In the genomic region with DNA sequence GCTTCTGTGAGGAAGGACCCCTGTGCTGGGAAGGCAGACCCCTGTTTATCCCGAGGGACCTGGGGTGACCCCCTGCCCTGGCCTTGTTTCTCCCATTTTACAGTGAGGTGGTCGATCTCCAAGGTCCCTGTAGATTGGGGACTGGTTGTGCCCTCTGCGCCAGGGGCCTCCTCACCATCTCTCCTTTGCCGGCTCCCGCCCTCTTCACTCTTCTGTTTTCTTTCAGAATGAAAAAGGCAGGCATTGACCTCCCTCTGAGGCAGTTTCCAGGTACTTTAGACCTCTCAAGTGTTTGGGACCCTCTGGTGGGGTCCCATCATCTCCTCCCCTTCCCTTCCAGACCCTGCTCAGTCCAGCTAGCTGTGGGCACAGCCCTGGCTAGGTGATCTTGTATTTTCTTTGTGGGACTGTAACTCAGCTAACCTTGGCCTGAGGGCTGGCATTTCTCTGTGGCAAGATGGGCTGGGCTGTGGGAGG, we compare ENCODE assay signal across 9 cellular contexts. TPM values are rescaled to one million over a fixed set of nuclear protein-coding genes. Genes with fewer than 3 reads are reported as not detected.
DNase-seq lines count a peak whose midpoint lies in the region; ATAC-seq and TF ChIP-seq lines count a peak whose summit lies in the region.
"Had no signal": no experiment of that assay in that cellular context is flagged by ENCODE, and none has a peak within 500 bp of the region (broad histone marks: within the 10 kb centered on the region; RNA-seq: fewer than 3 reads in every experiment).

No MANE protein-coding gene starts in this region.

- TF ChIP-seq CTCF in HFFc6 (IDR thresholded peaks at IDR 0.05), result no peak

- peak overlapping the region; percentile 90 for H3K4me3 ChIP-seq in iPS-18a (ENCODE audit: low read length)

- peak overlapping the region; percentile 81 for H3K9ac ChIP-seq in iPS-18a (ENCODE audit: low read length)

- no peaks in the 10 kb centered on the region for H3K27me3 ChIP-seq in iPS-18a (ENCODE audit: control insufficient read depth, insufficient read depth, low read length)

- H3K27ac ChIP-seq in iPS-18a (ENCODE audit: low read length), result peak overlapping the region; percentile 90

- peaks cover 33% of the 10 kb centered on the region for H3K36me3 ChIP-seq in iPS-18a (ENCODE audit: control insufficient read depth, low read depth, low read length)

- no peak for ATAC-seq in stimulated activated effector memory CD8-positive, alpha-beta T cell treated with anti-CD3 and anti-CD28 coated beads, Interleukin-12 subunit alpha, Interleukin-12 subunit beta, amount 100 ng/mL, for 72 hours
- ATAC-seq in GM19463 (IDR thresholded peaks at IDR 0.05; ENCODE audit: unreplicated experiment), result no peak

- H3K9me3 ChIP-seq in iPS-18a (ENCODE audit: control insufficient read depth, low read depth, low read length), result no peaks in the 10 kb centered on the region

- no peak for DNase-seq in HFFc6
- DNase-seq in activated naive CD8-positive, alpha-beta T cell treated with anti-CD3 and anti-CD28 coated beads for 36 hours, result no peak
- no peak for DNase-seq in stimulated activated effector memory CD8-positive, alpha-beta T cell treated with anti-CD3 and anti-CD28 coated beads, Interleukin-12 subunit alpha, Interleukin-12 subunit beta, amount 100 ng/mL, for 72 hours (ENCODE audit: low spot score in 2 of 2)
- DNase-seq in activated effector memory CD4-positive, alpha-beta T cell treated with Interleukin-2 at 50 U/mL for 16 hours, result no peak
- DNase-seq in HCEC 1CT, result no peak
- no peak for DNase-seq in activated CD4-positive, CD25-positive, alpha-beta regulatory T cell (lab: John Stamatoyannopoulos, UW)
- DNase-seq: SHP77 treated with DMSO at 0.1 percent for 48 hours had no signal

- peaks cover 47% of the 10 kb centered on the region for H3K36me3 Mint-ChIP-seq in HFFc6 (ENCODE audit: low read depth)
- H3K36me3 Mint-ChIP-seq in activated naive CD8-positive, alpha-beta T cell treated with anti-CD3 and anti-CD28 coated beads for 36 hours, result no peaks in the 10 kb centered on the region
- peaks cover 15% of the 10 kb centered on the region for H3K36me3 Mint-ChIP-seq in stimulated activated effector memory CD8-positive, alpha-beta T cell treated with anti-CD3 and anti-CD28 coated beads, Interleukin-12 subunit alpha, Interleukin-12 subunit beta, amount 100 ng/mL, for 72 hours

- H3K27ac Mint-ChIP-seq in HFFc6, result peak overlapping the region; percentile 99
- peak overlapping the region; percentile 92 for H3K27ac Mint-ChIP-seq in activated naive CD8-positive, alpha-beta T cell treated with anti-CD3 and anti-CD28 coated beads for 36 hours
- peak overlapping the region; percentile 98 for H3K27ac Mint-ChIP-seq in stimulated activated effector memory CD8-positive, alpha-beta T cell treated with anti-CD3 and anti-CD28 coated beads, Interleukin-12 subunit alpha, Interleukin-12 subunit beta, amount 100 ng/mL, for 72 hours

- peaks cover 36% of the 10 kb centered on the region for H3K4me1 ChIP-seq in iPS-18a (ENCODE audit: control insufficient read depth, low read depth, low read length)

- H3K9me3 Mint-ChIP-seq in HFFc6, result peaks cover 4% of the 10 kb centered on the region; the same call in 1 of the 2 replicates
- no peaks in the 10 kb centered on the region for H3K9me3 Mint-ChIP-seq in activated naive CD8-positive, alpha-beta T cell treated with anti-CD3 and anti-CD28 coated beads for 36 hours
- H3K9me3 Mint-ChIP-seq in stimulated activated effector memory CD8-positive, alpha-beta T cell treated with anti-CD3 and anti-CD28 coated beads, Interleukin-12 subunit alpha, Interleukin-12 subunit beta, amount 100 ng/mL, for 72 hours, result no peaks in the 10 kb centered on the region

- peak overlapping the region; percentile 99 for H3K4me3 Mint-ChIP-seq in HFFc6
- peak overlapping the region; percentile 90 for H3K4me3 Mint-ChIP-seq in activated naive CD8-positive, alpha-beta T cell treated with anti-CD3 and anti-CD28 coated beads for 36 hours
- H3K4me3 Mint-ChIP-seq in stimulated activated effector memory CD8-positive, alpha-beta T cell treated with anti-CD3 and anti-CD28 coated beads, Interleukin-12 subunit alpha, Interleukin-12 subunit beta, amount 100 ng/mL, for 72 hours, result peak overlapping the region; percentile 99

- peaks cover 7% of the 10 kb centered on the region for H3K27me3 Mint-ChIP-seq in HFFc6 (ENCODE audit: insufficient read depth)
- no peaks in the 10 kb centered on the region for H3K27me3 Mint-ChIP-seq in activated naive CD8-positive, alpha-beta T cell treated with anti-CD3 and anti-CD28 coated beads for 36 hours

- H3K4me1 Mint-ChIP-seq in HFFc6 (ENCODE audit: low read depth), result peaks cover 65% of the 10 kb centered on the region
- H3K4me1 Mint-ChIP-seq in activated naive CD8-positive, alpha-beta T cell treated with anti-CD3 and anti-CD28 coated beads for 36 hours, result peaks cover 38% of the 10 kb centered on the region
- H3K4me1 Mint-ChIP-seq in stimulated activated effector memory CD8-positive, alpha-beta T cell treated with anti-CD3 and anti-CD28 coated beads, Interleukin-12 subunit alpha, Interleukin-12 subunit beta, amount 100 ng/mL, for 72 hours, result peaks cover 46% of the 10 kb centered on the region

RNA-seq across cellular contexts. Expression of gene SERPINH1, which starts 1.5 kb away (rescaled TPM):
- total RNA-seq in HFFc6 (2021; fragmentation: NEBNext Ultra II Directional; extraction: Animal tissue kit (Norgen Biotek cat#: 25700)), result 100 to 1,000 TPM; 527 to 680 (median 557) TPM
- total RNA-seq in activated naive CD8-positive, alpha-beta T cell treated with anti-CD3 and anti-CD28 coated beads for 36 hours, result 10 to 100 TPM; 18.9 to 19.4 TPM

RNA-seq across cellular contexts. Expression of gene GDPD5, which starts 37.8 kb away (rescaled TPM):
- 1 to 10 TPM; 2.5 to 5.7 (median 4.2) TPM for total RNA-seq in HFFc6 (2021; fragmentation: NEBNext Ultra II Directional; extraction: Animal tissue kit (Norgen Biotek cat#: 25700))
- total RNA-seq in activated naive CD8-positive, alpha-beta T cell treated with anti-CD3 and anti-CD28 coated beads for 36 hours, result 1 to 10 TPM; 5.9 to 6.6 TPM

Comparison
In these comparisons a context has a peak if more than half of its experiments do, and no peak if none do; other contexts are left out.
1. RNA of gene SERPINH1, which starts 1.5 kb away (total RNA-seq): 527 to 680 TPM in HFFc6; 18.9 to 19.4 TPM in activated naive CD8-positive, alpha-beta T cell treated with anti-CD3 and anti-CD28 coated beads for 36 hours; every median in the first group is over 10 times any median in the second.
2. Peak in every context shown above with its lines, with median percentiles within 50 percentile points of each other: H3K27ac Mint-ChIP-seq and H3K4me3 Mint-ChIP-seq.